Comparison of ENCODE assay signal across 22 cellular contexts in genomic region chr12:131457331-131458047, GRCh38.
DNase-seq lines count a peak whose midpoint lies in the region; TF ChIP-seq lines count a peak whose summit lies in the region.
"Had no signal": no experiment of that assay in that cellular context is flagged by ENCODE, and none has a peak within 500 bp of the region (broad histone marks: within the 10 kb centered on the region; RNA-seq: fewer than 3 reads in every experiment).

No MANE protein-coding gene starts in this region.

- H3K4me3 Mint-ChIP-seq in neural progenitor cell = no peak overlapping the region
- H3K4me3 Mint-ChIP-seq: CD4-positive, alpha-beta T cell; HFFc6; IgD-negative memory B cell had no signal

- no peak overlapping the region for H3K27ac ChIP-seq in neural progenitor cell
- H3K27ac ChIP-seq in stomach = no peak overlapping the region
- H3K27ac ChIP-seq: BLaER1, GM23248, KMS-11, SJCRH30 had no signal

- peak; percentile 42 for DNase-seq in H7
- peak; percentile 11 for DNase-seq in brain pericyte (ENCODE audit: low read depth, low spot score)
- DNase-seq in neural progenitor cell (ENCODE audit: low spot score) = no peak
- peak; percentile 17 for DNase-seq in stomach
- no peak for DNase-seq in T-helper 9 cell
- no peak for DNase-seq in OCI-M2 (lab: John Stamatoyannopoulos, UW; ENCODE audit: unreplicated experiment)
- no peak for DNase-seq in NCI-H1048 (lab: John Stamatoyannopoulos, UW)
- DNase-seq: CD4-positive, alpha-beta T cell; GM23248; HFFc6; NCI-H1092; NCI-H187; NCI-H2081 treated with DMSO at 0.1 percent for 48 hours; NCI-H2171 treated with DMSO at 0.1 percent for 48 hours; NCI-H524; NCI-H748 treated with DMSO at 0.1 percent for 48 hours; PC-3; SJCRH30 had no signal

- H3K4me2 ChIP-seq in neural progenitor cell = no peak overlapping the region
- H3K4me2 ChIP-seq: BLaER1, KMS-11 had no signal

- TF ChIP-seq POLR2A in stomach (IDR thresholded peaks at IDR 0.05) = no peak

- no peak for TF ChIP-seq EP300 in stomach (IDR thresholded peaks at IDR 0.05)

- H3K4me1 Mint-ChIP-seq in neural progenitor cell = peaks cover 35% of the 10 kb centered on the region

- no peaks in the 10 kb centered on the region for H3K79me2 ChIP-seq in neural progenitor cell (ENCODE audit: low read depth)

- H3K4me1 ChIP-seq in neural progenitor cell (no peaks in the 10 kb centered on the region), stomach (no peaks in the 10 kb centered on the region)
- H3K4me1 ChIP-seq: HAP-1, SJCRH30 had no signal

- no peaks in the 10 kb centered on the region for H3K36me3 ChIP-seq in H7 (replicated peaks; ENCODE audit: control insufficient read depth, insufficient read depth, low read length)
- H3K36me3 ChIP-seq in neural progenitor cell = no peaks in the 10 kb centered on the region
- no peaks in the 10 kb centered on the region for H3K36me3 ChIP-seq in stomach
- H3K36me3 ChIP-seq: BLaER1, HAP-1, SJCRH30 had no signal

- H3K36me3 Mint-ChIP-seq in neural progenitor cell = no peaks in the 10 kb centered on the region
- H3K36me3 Mint-ChIP-seq: IgD-negative memory B cell had no signal

- TF ChIP-seq CTCF in neural progenitor cell (IDR thresholded peaks at IDR 0.05) (no peak), stomach (IDR thresholded peaks at IDR 0.05) (no peak)

- H3K9me3 Mint-ChIP-seq in neural progenitor cell = no peaks in the 10 kb centered on the region
- H3K9me3 Mint-ChIP-seq: CD4-positive, alpha-beta T cell had no signal

- peak overlapping the region; percentile 69 for H3K27ac Mint-ChIP-seq in neural progenitor cell
- H3K27ac Mint-ChIP-seq: CD4-positive, alpha-beta T cell; HFFc6; IgD-negative memory B cell had no signal

- no peak overlapping the region for H3K9ac ChIP-seq in neural progenitor cell
- H3K9ac ChIP-seq: BLaER1, GM23248, KMS-11 had no signal

- H2AFZ ChIP-seq in neural progenitor cell (replicated peaks) = no peak overlapping the region
- H2AFZ ChIP-seq: GM23248 had no signal

- WGBS in stomach, 5 donors = 77 to 91% (median 82%) methylated on average over 12 to 19 of the region's 19 CpGs

- intact Hi-C loops in stomach (cut with DNase I; ENCODE audit: low total_unique reads) = no loop called here

- H3K27me3 Mint-ChIP-seq in neural progenitor cell (ENCODE audit: insufficient read depth, low read depth) = peaks cover 20% of the 10 kb centered on the region

- H3K9me3 ChIP-seq in neural progenitor cell (ENCODE audit: low read depth) (no peaks in the 10 kb centered on the region), stomach (peaks cover 0 to 3% (median 0%) of the 10 kb centered on the region in 4 donors)
- H3K9me3 ChIP-seq: BLaER1, HAP-1, SJCRH30 had no signal

- no peak overlapping the region for H3K4me3 ChIP-seq in H7 (ENCODE audit: insufficient read depth, low read depth, low read length)
- H3K4me3 ChIP-seq in neural progenitor cell = no peak overlapping the region
- H3K4me3 ChIP-seq in stomach = no peak overlapping the region
- H3K4me3 ChIP-seq: BLaER1, GM23248, HAP-1, SJCRH30 had no signal

- H3K27me3 ChIP-seq in H7 (ENCODE audit: control insufficient read depth, insufficient read depth, low read length) (no peaks in the 10 kb centered on the region; the same call in 1 of the 2 replicates), neural progenitor cell (no peaks in the 10 kb centered on the region), stomach (peaks cover 0 to 75% (median 17%) of the 10 kb centered on the region in 3 donors)
- H3K27me3 ChIP-seq: BLaER1, SJCRH30 had no signal

- no peaks in the 10 kb centered on the region for H3F3A ChIP-seq in neural progenitor cell (ENCODE audit: low read depth)

- H4K20me1 ChIP-seq in neural progenitor cell (ENCODE audit: low read depth) = no peaks in the 10 kb centered on the region
- H4K20me1 ChIP-seq: BLaER1 had no signal

Comparison
In these comparisons a context has a peak if more than half of its experiments do, and no peak if none do; other contexts are left out.
1. DNase-seq: peak in H7 (single experiment), brain pericyte (single experiment) and stomach (single experiment); none in neural progenitor cell (single experiment), T-helper 9 cell (single experiment), OCI-M2 (single experiment) and NCI-H1048 (single experiment).